In genomic region chr9:97397220-97397619, GRCh38 we compare ENCODE assay signal across 14 cellular contexts. TPM values are rescaled to one million over a fixed set of nuclear protein-coding genes. Genes with fewer than 3 reads are reported as not detected.
DNase-seq lines count a peak whose midpoint lies in the region; ATAC-seq lines count a peak whose summit lies in the region.
"Had no signal": no experiment of that assay in that cellular context is flagged by ENCODE, and none has a peak within 500 bp of the region (broad histone marks: within the 10 kb centered on the region; RNA-seq: fewer than 3 reads in every experiment).

No MANE protein-coding gene starts in this region.

- peaks cover 29% of the 10 kb centered on the region for H3K4me1 Mint-ChIP-seq in activated T-helper 1 cell treated with anti-CD3 and anti-CD28 coated beads, Interleukin-12 subunit alpha, Interleukin-12 subunit beta, Interleukin-2, Interleukin-4 antibody, amounts not matched to agents 30 ng/mL and 10 ng/mL and 1 ng/mL, durations not matched to agents 14 hours and 24 hours and 36 hours (ENCODE audit: low read depth)

- intact Hi-C loops in activated T-helper 1 cell treated with anti-CD3 and anti-CD28 coated beads, Interleukin-12 subunit alpha, Interleukin-12 subunit beta, Interleukin-2, Interleukin-4 antibody, amounts not matched to agents 30 ng/mL and 10 ng/mL and 1 ng/mL, durations not matched to agents 14 hours and 24 hours and 36 hours (cut with micrococcal nuclease): loop anchor here (1.0 to 5.0 kb wide), 8 partner anchors 9 to 1470 kb away; partner anchors contain the start of genes CTSV, TMOD1, XPA and ZNF510

- peaks cover 1% of the 10 kb centered on the region for H3K36me3 Mint-ChIP-seq in activated T-helper 1 cell treated with anti-CD3 and anti-CD28 coated beads, Interleukin-12 subunit alpha, Interleukin-12 subunit beta, Interleukin-2, Interleukin-4 antibody, amounts not matched to agents 30 ng/mL and 10 ng/mL and 1 ng/mL, durations not matched to agents 14 hours and 24 hours and 36 hours (ENCODE audit: low read depth)
- H3K36me3 Mint-ChIP-seq: CD14-positive monocyte; immature natural killer cell; naive thymus-derived CD8-positive, alpha-beta T cell had no signal

- ATAC-seq in GM18511 (IDR thresholded peaks at IDR 0.05; ENCODE audit: unreplicated experiment) (peak; percentile 70), HG02981 (IDR thresholded peaks at IDR 0.05; ENCODE audit: unreplicated experiment) (peak; percentile 76)
- ATAC-seq: naive thymus-derived CD8-positive, alpha-beta T cell had no signal

- DNase-seq in AG08395 (ENCODE audit: low spot score) (peak; percentile 42), NCI-H226 (no peak), mucosa of gallbladder (ENCODE audit: low spot score) (no peak), T-helper 9 cell (no peak), hippocampal formation (lab: John Stamatoyannopoulos, UW) (no peak)
- peak; percentile 59 for DNase-seq in activated T-helper 1 cell treated with anti-CD3 and anti-CD28 coated beads, Interleukin-12 subunit alpha, Interleukin-12 subunit beta, Interleukin-2, Interleukin-4 antibody, amounts not matched to agents 30 ng/mL and 10 ng/mL and 1 ng/mL, durations not matched to agents 14 hours and 24 hours and 36 hours (ENCODE audit: low spot score)
- DNase-seq: GOT3; naive thymus-derived CD8-positive, alpha-beta T cell; NCI-H146; thyroid gland had no signal

- H3K9me3 Mint-ChIP-seq in activated T-helper 1 cell treated with anti-CD3 and anti-CD28 coated beads, Interleukin-12 subunit alpha, Interleukin-12 subunit beta, Interleukin-2, Interleukin-4 antibody, amounts not matched to agents 30 ng/mL and 10 ng/mL and 1 ng/mL, durations not matched to agents 14 hours and 24 hours and 36 hours: no peaks in the 10 kb centered on the region
- H3K9me3 Mint-ChIP-seq: immature natural killer cell; naive thymus-derived CD8-positive, alpha-beta T cell had no signal

- H3K27me3 Mint-ChIP-seq in activated T-helper 1 cell treated with anti-CD3 and anti-CD28 coated beads, Interleukin-12 subunit alpha, Interleukin-12 subunit beta, Interleukin-2, Interleukin-4 antibody, amounts not matched to agents 30 ng/mL and 10 ng/mL and 1 ng/mL, durations not matched to agents 14 hours and 24 hours and 36 hours (ENCODE audit: insufficient read depth): peaks cover 51% of the 10 kb centered on the region

- H3K27ac Mint-ChIP-seq in activated T-helper 1 cell treated with anti-CD3 and anti-CD28 coated beads, Interleukin-12 subunit alpha, Interleukin-12 subunit beta, Interleukin-2, Interleukin-4 antibody, amounts not matched to agents 30 ng/mL and 10 ng/mL and 1 ng/mL, durations not matched to agents 14 hours and 24 hours and 36 hours: peak overlapping the region; percentile 41
- H3K27ac Mint-ChIP-seq: immature natural killer cell had no signal

- H3K4me3 Mint-ChIP-seq in activated T-helper 1 cell treated with anti-CD3 and anti-CD28 coated beads, Interleukin-12 subunit alpha, Interleukin-12 subunit beta, Interleukin-2, Interleukin-4 antibody, amounts not matched to agents 30 ng/mL and 10 ng/mL and 1 ng/mL, durations not matched to agents 14 hours and 24 hours and 36 hours: no peak overlapping the region
- H3K4me3 Mint-ChIP-seq: CD14-positive monocyte; immature natural killer cell; naive thymus-derived CD8-positive, alpha-beta T cell had no signal

RNA-seq across cellular contexts. Expression of gene TDRD7, which starts 14.7 kb away (rescaled TPM):
- total RNA-seq in activated T-helper 1 cell treated with anti-CD3 and anti-CD28 coated beads, Interleukin-12 subunit alpha, Interleukin-12 subunit beta, Interleukin-2, Interleukin-4 antibody, amounts not matched to agents 30 ng/mL and 10 ng/mL and 1 ng/mL, durations not matched to agents 14 hours and 24 hours and 36 hours: 4.7 TPM in 2 replicates
- 25.7 TPM for total RNA-seq in mucosa of gallbladder

Comparison
In these comparisons a context has a peak if more than half of its experiments do, and no peak if none do; other contexts are left out.
1. DNase-seq: peak in AG08395 (single experiment) and activated T-helper 1 cell treated with anti-CD3 and anti-CD28 coated beads, Interleukin-12 subunit alpha, Interleukin-12 subunit beta, Interleukin-2, Interleukin-4 antibody, amounts not matched to agents 30 ng/mL and 10 ng/mL and 1 ng/mL, durations not matched to agents 14 hours and 24 hours and 36 hours (single experiment); none in NCI-H226 (single experiment), mucosa of gallbladder (single experiment), T-helper 9 cell (single experiment) and hippocampal formation (0 of 2).